ENCODE assay signal across 21 cellular contexts in genomic region chr5:2094616-2094995, GRCh38.
DNase-seq lines count a peak whose midpoint lies in the region; ATAC-seq and TF ChIP-seq lines count a peak whose summit lies in the region.
"Had no signal": no experiment of that assay in that cellular context is flagged by ENCODE, and none has a peak within 500 bp of the region (broad histone marks: within the 10 kb centered on the region; RNA-seq: fewer than 3 reads in every experiment).

No MANE protein-coding gene starts in this region.

- H3K4me3 ChIP-seq in ACC112 (ENCODE audit: low read depth, low read length) (peak overlapping the region; percentile 45; the same call in 1 of the 2 replicates), breast epithelium (no peak overlapping the region), gastroesophageal sphincter (no peak overlapping the region), gastrocnemius medialis (no peak overlapping the region), left lung (no peak overlapping the region)
- H3K4me3 ChIP-seq: SK-N-MC, transverse colon had no signal

- H3K27ac ChIP-seq in ACC112 (ENCODE audit: low read depth, low read length) (peak overlapping the region; percentile 100), breast epithelium (peak overlapping the region; percentile 66 to 94), gastroesophageal sphincter (peak overlapping the region in 3 of 4 donors; percentile 49 to 83 (median 57)), gastrocnemius medialis (peak overlapping the region in 3 of 4 donors; percentile 64 to 78 (median 76)), left lung (peak overlapping the region in 1 of 2 donors; percentile 59)
- H3K27ac ChIP-seq: parathyroid adenoma, SK-N-MC, transverse colon had no signal

- in situ Hi-C loops in gastrocnemius medialis (cut with MboI; ENCODE audit: low sequenced_read_pairs in 4 of 4), result no loop called here

- TF ChIP-seq CTCF in breast epithelium (IDR thresholded peaks at IDR 0.05) (no peak), gastroesophageal sphincter (IDR thresholded peaks at IDR 0.05) (no peak), gastrocnemius medialis (IDR thresholded peaks at IDR 0.05 in 4 of 5, conservative IDR thresholded peaks at IDR 0.05 in 1 of 5) (no peak), left lung (IDR thresholded peaks at IDR 0.05) (no peak)

- TF ChIP-seq EP300 in gastroesophageal sphincter (IDR thresholded peaks at IDR 0.05), result no peak

- WGBS in gastroesophageal sphincter (ENCODE audit: low coverage in 1 of 2), 2 donors, result 0% methylated on average over 1 of the region's 15 CpGs; no CpG with 5 or more reads in 1 of the 2 donors

- DNase-seq in breast epithelium (ENCODE audit: low spot score in 2 of 2), result no peak
- peak; percentile 4 to 37 for DNase-seq in gastrocnemius medialis
- no peak for DNase-seq in left lung
- no peak for DNase-seq in activated CD4-positive, alpha-beta T cell treated with anti-CD3 and anti-CD28 coated beads for 1 hour
- DNase-seq in SIG-M5 (lab: John Stamatoyannopoulos, UW), result no peak
- DNase-seq in stimulated activated CD4-positive, alpha-beta T cell treated with anti-CD3 and anti-CD28 coated beads, Interleukin-12 subunit alpha, Interleukin-12 subunit beta, amount 100 ng/mL, for 4 hours, result no peak
- DNase-seq: activated CD8-positive, alpha-beta memory T cell treated with anti-CD3 and anti-CD28 coated beads, Interleukin-2, amount 50 U/mL, for 48 hours; activated gamma-delta T cell; amniotic stem cell; CD4-positive, CD25-positive, alpha-beta regulatory T cell; DMS153; KG1; naive thymus-derived CD4-positive, alpha-beta T cell; NCI-H69; OCI-M1; small intestine; transverse colon had no signal

- TF ChIP-seq POLR2A in breast epithelium (IDR thresholded peaks at IDR 0.05), result no peak
- TF ChIP-seq POLR2A in gastroesophageal sphincter (IDR thresholded peaks at IDR 0.05), result no peak
- no peak for TF ChIP-seq POLR2A in gastrocnemius medialis (IDR thresholded peaks at IDR 0.05)

- H3K27me3 ChIP-seq in ACC112 (ENCODE audit: insufficient read depth, low read length) (no peaks in the 10 kb centered on the region), breast epithelium (no peaks in the 10 kb centered on the region), gastroesophageal sphincter (peaks cover 14% of the 10 kb centered on the region), gastrocnemius medialis (no peaks in the 10 kb centered on the region), left lung (peaks cover 0 to 15% of the 10 kb centered on the region in 2 donors)
- H3K27me3 ChIP-seq: transverse colon had no signal

- no peaks in the 10 kb centered on the region for H3K9me3 ChIP-seq in breast epithelium
- H3K9me3 ChIP-seq in gastroesophageal sphincter, result peaks cover 0 to 9% (median 0%) of the 10 kb centered on the region in 3 donors
- H3K9me3 ChIP-seq in gastrocnemius medialis, result no peaks in the 10 kb centered on the region
- no peaks in the 10 kb centered on the region for H3K9me3 ChIP-seq in left lung
- H3K9me3 ChIP-seq: transverse colon had no signal

- H2AFZ ChIP-seq in ACC112 (ENCODE audit: low read length, unreplicated experiment), result no peak overlapping the region
- H2AFZ ChIP-seq: parathyroid adenoma had no signal

- intact Hi-C loops in breast epithelium (cut with DNase I; ENCODE audit: low total_unique reads), result no loop called here
- intact Hi-C loops in gastrocnemius medialis (cut with DNase I; ENCODE audit: low total_unique reads), result no loop called here
- intact Hi-C loops in left lung (cut with DNase I), result no loop called here

- no peaks in the 10 kb centered on the region for H3K79me2 ChIP-seq in ACC112 (ENCODE audit: control insufficient read depth, insufficient read depth, low read length, unreplicated experiment)
- H3K79me2 ChIP-seq: parathyroid adenoma had no signal

- H3K36me3 ChIP-seq in ACC112 (ENCODE audit: insufficient read depth, low read length), result no peaks in the 10 kb centered on the region
- H3K36me3 ChIP-seq in breast epithelium, result no peaks in the 10 kb centered on the region
- H3K36me3 ChIP-seq in gastroesophageal sphincter, result no peaks in the 10 kb centered on the region
- H3K36me3 ChIP-seq in gastrocnemius medialis, result no peaks in the 10 kb centered on the region
- no peaks in the 10 kb centered on the region for H3K36me3 ChIP-seq in left lung
- H3K36me3 ChIP-seq: transverse colon had no signal

- H3K4me1 ChIP-seq in ACC112 (ENCODE audit: control insufficient read depth, insufficient read depth, low read length, unreplicated experiment) (peaks cover 20% of the 10 kb centered on the region), breast epithelium (no peaks in the 10 kb centered on the region), gastroesophageal sphincter (no peaks in the 10 kb centered on the region), gastrocnemius medialis (no peaks in the 10 kb centered on the region), left lung (no peaks in the 10 kb centered on the region)
- H3K4me1 ChIP-seq: parathyroid adenoma, transverse colon had no signal

- peak; percentile 85 for ATAC-seq in gastroesophageal sphincter
- peak; percentile 58 to 61 for ATAC-seq in gastrocnemius medialis
- ATAC-seq in left lung, result no peak
- ATAC-seq: naive thymus-derived CD4-positive, alpha-beta T cell had no signal

Comparison
In these comparisons a context has a peak if more than half of its experiments do, and no peak if none do; other contexts are left out.
1. DNase-seq: peak in gastrocnemius medialis (2 of 2); none in breast epithelium (0 of 2), left lung (0 of 2), activated CD4-positive, alpha-beta T cell treated with anti-CD3 and anti-CD28 coated beads for 1 hour (single experiment), SIG-M5 (single experiment) and stimulated activated CD4-positive, alpha-beta T cell treated with anti-CD3 and anti-CD28 coated beads, Interleukin-12 subunit alpha, Interleukin-12 subunit beta, amount 100 ng/mL, for 4 hours (single experiment).